Comparison of ENCODE assay signal across 8 cellular contexts in genomic region chr20:35743693-35744491, GRCh38. TPM values are rescaled to one million over a fixed set of nuclear protein-coding genes. Genes with fewer than 3 reads are reported as not detected.
A peak's percentile ranks its signal among the peaks of the same experiment; 100 is the strongest.
DNase-seq lines count a peak whose midpoint lies in the region; ATAC-seq, FAIRE-seq and TF ChIP-seq lines count a peak whose summit lies in the region.

No MANE protein-coding gene starts in this region.

- no peaks in the 10 kb centered on the region for H3K9me3 Mint-ChIP-seq in activated T-cell treated with anti-CD3 and anti-CD28 coated beads, Interleukin-2, amount 50 U/mL, for 4 hours
- H3K9me3 Mint-ChIP-seq in activated CD8-positive, alpha-beta T cell treated with anti-CD3 and anti-CD28 coated beads, Interleukin-2, amount 10 ng/mL, durations not matched to agents 7 days and 5 days (ENCODE audit: insufficient read depth): no peaks in the 10 kb centered on the region

- H3K27ac ChIP-seq in HepG2 (ENCODE audit: extremely low read length, insufficient read depth, low read length) (peak overlapping the region; percentile 96), thoracic aorta (peak overlapping the region; percentile 99 to 100)

- H3K4me2 ChIP-seq in HepG2 (ENCODE audit: low read depth, low read length): peak overlapping the region; percentile 89

- no peaks in the 10 kb centered on the region; a peak in 1 of 5 replicates for H3K27me3 ChIP-seq in HepG2 (ENCODE audit: control insufficient read depth in 1 of 2, insufficient read depth in 2 of 2, low read length in 2 of 2)
- H3K27me3 ChIP-seq in thoracic aorta (replicated peaks; ENCODE audit: insufficient read depth): no peaks in the 10 kb centered on the region

- peak overlapping the region; percentile 38 for H2AFZ ChIP-seq in HepG2 (ENCODE audit: low read length)

- no peak for FAIRE-seq in HepG2 (lab: Jason Lieb, UNC)

- H3K4me1 Mint-ChIP-seq in activated T-cell treated with anti-CD3 and anti-CD28 coated beads, Interleukin-2, amount 50 U/mL, for 4 hours (ENCODE audit: low read depth): peaks cover 28% of the 10 kb centered on the region
- H3K4me1 Mint-ChIP-seq in activated CD8-positive, alpha-beta T cell treated with anti-CD3 and anti-CD28 coated beads, Interleukin-2, amount 10 ng/mL, durations not matched to agents 7 days and 5 days (ENCODE audit: low read depth): peaks cover 29% of the 10 kb centered on the region

- intact Hi-C loops in HepG2 (cut with micrococcal nuclease; ENCODE audit: unreplicated experiment): loop anchor here (2.0 to 5.0 kb wide), 3 partner anchors 45 to 141 kb away; partner anchors contain the start of genes NFS1, ROMO1 and SPAG4

- H3K4me1 ChIP-seq in HepG2 (ENCODE audit: insufficient read depth, low read length) (peaks cover 33% of the 10 kb centered on the region), thoracic aorta (ENCODE audit: control insufficient read depth in 1 of 2, low read depth in 2 of 2) (peaks cover 24 to 25% of the 10 kb centered on the region in 2 donors)

- H4K20me1 ChIP-seq in HepG2 (ENCODE audit: insufficient read depth, low read length): peaks cover 28% of the 10 kb centered on the region

- peak overlapping the region; percentile 100 for H3K27ac Mint-ChIP-seq in activated CD8-positive, alpha-beta T cell treated with anti-CD3 and anti-CD28 coated beads, Interleukin-2, amount 10 ng/mL, durations not matched to agents 7 days and 5 days

- TF ChIP-seq CTCF in HepG2 (CRISPR knock-in tag; IDR thresholded peaks at IDR 0.05) (no peak), thoracic aorta (IDR thresholded peaks at IDR 0.05) (no peak), GM10266 (IDR thresholded peaks at IDR 0.05; ENCODE audit: control insufficient read depth, insufficient read depth, low read depth, missing control alignments) (no peak)

- peaks cover 42% of the 10 kb centered on the region for H3K79me2 ChIP-seq in HepG2 (ENCODE audit: insufficient read depth, low read length)

- H3K36me3 Mint-ChIP-seq in activated T-cell treated with anti-CD3 and anti-CD28 coated beads, Interleukin-2, amount 50 U/mL, for 4 hours (ENCODE audit: insufficient read depth): peaks cover 18% of the 10 kb centered on the region
- H3K36me3 Mint-ChIP-seq in activated CD8-positive, alpha-beta T cell treated with anti-CD3 and anti-CD28 coated beads, Interleukin-2, amount 10 ng/mL, durations not matched to agents 7 days and 5 days (ENCODE audit: low read depth): peaks cover 32% of the 10 kb centered on the region

- no peak for ATAC-seq in activated T-cell treated with anti-CD3 and anti-CD28 coated beads, Interleukin-2, amount 50 U/mL, for 4 hours
- ATAC-seq in activated CD8-positive, alpha-beta T cell treated with anti-CD3 and anti-CD28 coated beads, Interleukin-2, amount 10 ng/mL, durations not matched to agents 7 days and 5 days: no peak
- ATAC-seq in HepG2 (no peak), thoracic aorta (ENCODE audit: insufficient number of reproducible peaks, low FRiP score, low read depth) (no peak), HG02678 (IDR thresholded peaks at IDR 0.05; ENCODE audit: unreplicated experiment) (no peak), GM21526 (IDR thresholded peaks at IDR 0.05; ENCODE audit: low FRiP score, unreplicated experiment) (no peak)

- H3K9ac ChIP-seq in HepG2 (ENCODE audit: insufficient read depth, low read depth, low read length): peak overlapping the region; percentile 99

- TF ChIP-seq RAD21 in HepG2 (CRISPR knock-in tag; IDR thresholded peaks at IDR 0.05): no peak

- BruUV-seq in HepG2 (replicated peaks; lab: Mats Ljungman, UMichigan): no TSS peak

- no peaks in the 10 kb centered on the region for H3K27me3 Mint-ChIP-seq in activated T-cell treated with anti-CD3 and anti-CD28 coated beads, Interleukin-2, amount 50 U/mL, for 4 hours (ENCODE audit: low read depth)
- no peaks in the 10 kb centered on the region for H3K27me3 Mint-ChIP-seq in activated CD8-positive, alpha-beta T cell treated with anti-CD3 and anti-CD28 coated beads, Interleukin-2, amount 10 ng/mL, durations not matched to agents 7 days and 5 days (ENCODE audit: low read depth)

- 25% methylated on average over 15 of the region's 15 CpGs for WGBS in HepG2 (ENCODE audit: low lambda C conversion rate)

- TF ChIP-seq EP300 in HepG2 (IDR thresholded peaks at IDR 0.05; ENCODE audit: low read depth in 2 of 2, low read length in 2 of 2) (no peak), HepG2 (CRISPR knock-in tag; IDR thresholded peaks at IDR 0.05; ENCODE audit: borderline replicate concordance) (peak; percentile 25; the same call in 1 of the 2 replicates)

- no peak for DNase-seq in activated T-cell treated with anti-CD3 and anti-CD28 coated beads, Interleukin-2, amount 50 U/mL, for 4 hours
- DNase-seq in activated T-cell treated with anti-CD3 and anti-CD28 coated beads, Interleukin-2, amount 50 U/mL, for 1 hour: no peak
- peak; percentile 31 for DNase-seq in activated CD8-positive, alpha-beta T cell treated with anti-CD3 and anti-CD28 coated beads, Interleukin-2, amount 10 ng/mL, durations not matched to agents 7 days and 5 days
- DNase-seq in HepG2 (ENCODE audit: low spot score) (peak; percentile 79), thoracic aorta (ENCODE audit: low spot score) (no peak), GM10266 (ENCODE audit: extremely low spot score) (no peak)

- POLR2A ChIA-PET in activated CD8-positive, alpha-beta T cell treated with anti-CD3 and anti-CD28 coated beads, Interleukin-2, amount 10 ng/mL, durations not matched to agents 7 days and 5 days (lab: Charles Lee): interaction anchor here (0.6 to 8.4 kb wide), 14 partner anchors 11 to 1300 kb away, joined by 3 to 401 read pairs (median 14); partner anchors contain the start of genes CEP250, CPNE1, PHF20 and RBM12
- POLR2A ChIA-PET in HepG2 (lab: Yijun Ruan, JAX): interaction anchor here (0.8 to 8.6 kb wide), 28 partner anchors 11 to 395 kb away, joined by 3 to 461 read pairs (median 17); partner anchors contain the start of genes CEP250, CPNE1, ERGIC3 and NFS1

- H3K4me3 ChIP-seq in HepG2 (replicated peaks in 1 of 3; ENCODE audit: insufficient read depth in 1 of 3, low read depth in 2 of 3, low read length in 3 of 3) (peak overlapping the region; percentile 76 to 81 (median 77)), thoracic aorta (peak overlapping the region; percentile 99)

- H3K9me3 ChIP-seq in HepG2 (ENCODE audit: low read length) (no peaks in the 10 kb centered on the region), thoracic aorta (no peaks in the 10 kb centered on the region)

- CTCF ChIA-PET in activated CD8-positive, alpha-beta T cell treated with anti-CD3 and anti-CD28 coated beads, Interleukin-2, amount 10 ng/mL, durations not matched to agents 7 days and 5 days (lab: Charles Lee): interaction anchor here (0.9 to 4.0 kb wide), 9 partner anchors 11 to 210 kb away, joined by 3 to 48 read pairs (median 7); partner anchors contain the start of genes PHF20 and SCAND1
- CTCF ChIA-PET in HepG2 (lab: Yijun Ruan, JAX; ENCODE audit: low intra/inter-chr PET ratio, low total read pairs): no interaction called here

- H3K36me3 ChIP-seq in HepG2 (replicated peaks in 1 of 2; ENCODE audit: control insufficient read depth in 1 of 2, insufficient read depth in 2 of 2, low read length in 2 of 2): peaks cover 3 to 17% of the 10 kb centered on the region in 2 experiments; a peak in 4 of 5 replicates
- peaks cover 15% of the 10 kb centered on the region for H3K36me3 ChIP-seq in thoracic aorta

- peak in 1 of 2 experiments; percentile 34; a peak in 2 of 4 replicates for TF ChIP-seq POLR2A in HepG2 (IDR thresholded peaks at IDR 0.05; ENCODE audit: insufficient read depth in 1 of 2, low read depth in 2 of 2, low read length in 2 of 2)

- H3K4me3 Mint-ChIP-seq in activated T-cell treated with anti-CD3 and anti-CD28 coated beads, Interleukin-2, amount 50 U/mL, for 4 hours: peak overlapping the region; percentile 94
- peak overlapping the region; percentile 96 for H3K4me3 Mint-ChIP-seq in activated CD8-positive, alpha-beta T cell treated with anti-CD3 and anti-CD28 coated beads, Interleukin-2, amount 10 ng/mL, durations not matched to agents 7 days and 5 days

- in situ Hi-C loops in HepG2 (cut with HindIII; ENCODE audit: extremely low pct_ligation_motif_present, low pct_unique_long_range_greater_than_20kb): loop anchor here (5.0 kb wide), 1 partner anchor 138 kb away; no protein-coding TSS in a partner anchor

RNA-seq across cellular contexts. Expression of gene RBM39, which starts 1.8 kb away (rescaled TPM):
- total RNA-seq in activated T-cell treated with anti-CD3 and anti-CD28 coated beads, Interleukin-2, amount 50 U/mL, for 4 hours: 100 to 1,000 TPM; 336 to 375 (median 337) TPM
- 100 to 1,000 TPM; 333 to 358 TPM for total RNA-seq in activated CD8-positive, alpha-beta T cell treated with anti-CD3 and anti-CD28 coated beads, Interleukin-2, amount 10 ng/mL, durations not matched to agents 7 days and 5 days
- total RNA-seq in HepG2 (2016; rRNA removed; fragmentation: Illumina TruSeq; extraction: Trizol) (431 and 788 TPM in 2 replicates), thoracic aorta (100 to 1,000 TPM; 232 to 413 TPM)
- total RNA-seq in HepG2 (2016; cell fraction: cytosol; rRNA removed; fragmentation: Illumina TruSeq; extraction: Trizol; ENCODE audit: low read depth): 862 and 1,011 TPM in 2 replicates
- 445 and 791 TPM in 2 replicates for total RNA-seq in HepG2 (2016; cell fraction: insoluble cytoplasmic fraction; rRNA removed; fragmentation: Illumina TruSeq; extraction: Trizol)
- 352 and 417 TPM in 2 replicates for total RNA-seq in HepG2 (2016; cell fraction: membrane; rRNA removed; fragmentation: Illumina TruSeq; extraction: Trizol)
- total RNA-seq in HepG2 (2016; cell fraction: nucleus; rRNA removed; fragmentation: Illumina TruSeq; extraction: Trizol): 1,469 and 1,561 TPM in 2 replicates
- polyA plus RNA-seq in HepG2 (2011; rRNA removed): 859 and 920 TPM in 2 replicates
- 89.0 and 133 TPM in 2 replicates for polyA plus RNA-seq in HepG2 (2011; cell fraction: cytosol; rRNA removed)
- 3,125 and 3,321 TPM in 2 replicates for polyA plus RNA-seq in HepG2 (2011; cell fraction: nucleus; rRNA removed)
- polyA plus RNA-seq in HepG2 (2012): 867 and 961 TPM in 2 replicates
- 47.3 and 51.7 TPM in 2 replicates for polyA plus RNA-seq in HepG2 (2016; cell fraction: cytosol; fragmentation: Illumina TruSeq; extraction: Trizol; ENCODE audit: low read depth)
- polyA plus RNA-seq in HepG2 (2016; cell fraction: insoluble cytoplasmic fraction; fragmentation: Illumina TruSeq; extraction: Trizol; ENCODE audit: low read depth): 339 and 360 TPM in 2 replicates
- 79.3 and 86.7 TPM in 2 replicates for polyA plus RNA-seq in HepG2 (2016; cell fraction: membrane; fragmentation: Illumina TruSeq; extraction: Trizol; ENCODE audit: low read depth)
- polyA plus RNA-seq in HepG2 (2016; cell fraction: nucleus; fragmentation: Illumina TruSeq; extraction: Trizol; ENCODE audit: insufficient read depth, low read depth): 2,644 and 2,668 TPM in 2 replicates
- 166 and 263 TPM in 2 replicates for polyA minus RNA-seq in HepG2 (2011; rRNA and poly(A)+ RNA removed; ENCODE audit: low replicate concordance)
- 91.3 and 98.3 TPM in 2 replicates for polyA minus RNA-seq in HepG2 (2011; cell fraction: cytosol; rRNA and poly(A)+ RNA removed)
- 2,261 and 2,868 TPM in 2 replicates for polyA minus RNA-seq in HepG2 (2011; cell fraction: nucleus; rRNA and poly(A)+ RNA removed)

RNA-seq across cellular contexts. Expression of gene PHF20, which starts 27.9 kb away (rescaled TPM):
- total RNA-seq in activated T-cell treated with anti-CD3 and anti-CD28 coated beads, Interleukin-2, amount 50 U/mL, for 4 hours: 10 to 100 TPM; 47.7 to 59.4 (median 48.8) TPM
- total RNA-seq in activated CD8-positive, alpha-beta T cell treated with anti-CD3 and anti-CD28 coated beads, Interleukin-2, amount 10 ng/mL, durations not matched to agents 7 days and 5 days: 10 to 100 TPM; 53.6 to 61.5 TPM
- total RNA-seq in HepG2 (2016; rRNA removed; fragmentation: Illumina TruSeq; extraction: Trizol) (34.1 and 43.3 TPM in 2 replicates), thoracic aorta (10 to 100 TPM; 35.8 to 46.8 TPM)
- 56.7 and 61.5 TPM in 2 replicates for total RNA-seq in HepG2 (2016; cell fraction: cytosol; rRNA removed; fragmentation: Illumina TruSeq; extraction: Trizol; ENCODE audit: low read depth)
- total RNA-seq in HepG2 (2016; cell fraction: insoluble cytoplasmic fraction; rRNA removed; fragmentation: Illumina TruSeq; extraction: Trizol): 35.4 and 40.8 TPM in 2 replicates
- total RNA-seq in HepG2 (2016; cell fraction: membrane; rRNA removed; fragmentation: Illumina TruSeq; extraction: Trizol): 47.8 and 49.1 TPM in 2 replicates
- 37.0 and 43.8 TPM in 2 replicates for total RNA-seq in HepG2 (2016; cell fraction: nucleus; rRNA removed; fragmentation: Illumina TruSeq; extraction: Trizol)
- 18.5 and 22.8 TPM in 2 replicates for polyA plus RNA-seq in HepG2 (2011; rRNA removed)
- 21.6 and 23.5 TPM in 2 replicates for polyA plus RNA-seq in HepG2 (2011; cell fraction: cytosol; rRNA removed)
- polyA plus RNA-seq in HepG2 (2011; cell fraction: nucleus; rRNA removed): 14.7 and 18.5 TPM in 2 replicates
- polyA plus RNA-seq in HepG2 (2012): 36.8 and 41.9 TPM in 2 replicates
- polyA plus RNA-seq in HepG2 (2016; cell fraction: cytosol; fragmentation: Illumina TruSeq; extraction: Trizol; ENCODE audit: low read depth): 22.9 and 31.3 TPM in 2 replicates
- polyA plus RNA-seq in HepG2 (2016; cell fraction: insoluble cytoplasmic fraction; fragmentation: Illumina TruSeq; extraction: Trizol; ENCODE audit: low read depth): 32.6 and 36.2 TPM in 2 replicates
- 22.4 and 30.8 TPM in 2 replicates for polyA plus RNA-seq in HepG2 (2016; cell fraction: membrane; fragmentation: Illumina TruSeq; extraction: Trizol; ENCODE audit: low read depth)
- polyA plus RNA-seq in HepG2 (2016; cell fraction: nucleus; fragmentation: Illumina TruSeq; extraction: Trizol; ENCODE audit: insufficient read depth, low read depth): 23.9 and 28.8 TPM in 2 replicates
- polyA minus RNA-seq in HepG2 (2011; rRNA and poly(A)+ RNA removed; ENCODE audit: low replicate concordance): 44.9 and 77.1 TPM in 2 replicates
- 19.8 and 22.3 TPM in 2 replicates for polyA minus RNA-seq in HepG2 (2011; cell fraction: cytosol; rRNA and poly(A)+ RNA removed)
- 53.6 and 69.2 TPM in 2 replicates for polyA minus RNA-seq in HepG2 (2011; cell fraction: nucleus; rRNA and poly(A)+ RNA removed)

RNA-seq across cellular contexts. Expression of gene ROMO1, which starts 44.7 kb away (rescaled TPM):
- total RNA-seq in activated T-cell treated with anti-CD3 and anti-CD28 coated beads, Interleukin-2, amount 50 U/mL, for 4 hours: 100 to 1,000 TPM; 160 to 171 (median 171) TPM
- total RNA-seq in activated CD8-positive, alpha-beta T cell treated with anti-CD3 and anti-CD28 coated beads, Interleukin-2, amount 10 ng/mL, durations not matched to agents 7 days and 5 days: 100 to 1,000 TPM; 134 to 143 TPM
- total RNA-seq in HepG2 (2016; rRNA removed; fragmentation: Illumina TruSeq; extraction: Trizol) (636 and 726 TPM in 2 replicates), thoracic aorta (100 to 1,000 TPM; 196 to 243 TPM)
- total RNA-seq in HepG2 (2016; cell fraction: cytosol; rRNA removed; fragmentation: Illumina TruSeq; extraction: Trizol; ENCODE audit: low read depth): 328 and 530 TPM in 2 replicates
- 687 and 846 TPM in 2 replicates for total RNA-seq in HepG2 (2016; cell fraction: insoluble cytoplasmic fraction; rRNA removed; fragmentation: Illumina TruSeq; extraction: Trizol)
- 460 and 632 TPM in 2 replicates for total RNA-seq in HepG2 (2016; cell fraction: membrane; rRNA removed; fragmentation: Illumina TruSeq; extraction: Trizol)
- 223 and 226 TPM in 2 replicates for total RNA-seq in HepG2 (2016; cell fraction: nucleus; rRNA removed; fragmentation: Illumina TruSeq; extraction: Trizol)
- polyA plus RNA-seq in HepG2 (2011; rRNA removed): 688 and 755 TPM in 2 replicates
- 1,254 and 1,646 TPM in 2 replicates for polyA plus RNA-seq in HepG2 (2011; cell fraction: cytosol; rRNA removed)
- 503 and 546 TPM in 2 replicates for polyA plus RNA-seq in HepG2 (2011; cell fraction: nucleus; rRNA removed)
- polyA plus RNA-seq in HepG2 (2012): 282 and 451 TPM in 2 replicates
- polyA plus RNA-seq in HepG2 (2016; cell fraction: cytosol; fragmentation: Illumina TruSeq; extraction: Trizol; ENCODE audit: low read depth): 292 and 453 TPM in 2 replicates
- polyA plus RNA-seq in HepG2 (2016; cell fraction: insoluble cytoplasmic fraction; fragmentation: Illumina TruSeq; extraction: Trizol; ENCODE audit: low read depth): 479 and 541 TPM in 2 replicates
- 317 and 387 TPM in 2 replicates for polyA plus RNA-seq in HepG2 (2016; cell fraction: membrane; fragmentation: Illumina TruSeq; extraction: Trizol; ENCODE audit: low read depth)
- polyA plus RNA-seq in HepG2 (2016; cell fraction: nucleus; fragmentation: Illumina TruSeq; extraction: Trizol; ENCODE audit: insufficient read depth, low read depth): 282 and 344 TPM in 2 replicates
- 60.0 and 169 TPM in 2 replicates for polyA minus RNA-seq in HepG2 (2011; rRNA and poly(A)+ RNA removed; ENCODE audit: low replicate concordance)
- 79.8 and 108 TPM in 2 replicates for polyA minus RNA-seq in HepG2 (2011; cell fraction: cytosol; rRNA and poly(A)+ RNA removed)
- 30.8 and 37.7 TPM in 2 replicates for polyA minus RNA-seq in HepG2 (2011; cell fraction: nucleus; rRNA and poly(A)+ RNA removed)

RNA-seq across cellular contexts. Expression of gene NFS1, which starts 44.7 kb away (rescaled TPM):
- 10 to 100 TPM; 29.0 to 39.4 (median 38.4) TPM for total RNA-seq in activated T-cell treated with anti-CD3 and anti-CD28 coated beads, Interleukin-2, amount 50 U/mL, for 4 hours
- 10 to 100 TPM; 32.7 to 34.7 TPM for total RNA-seq in activated CD8-positive, alpha-beta T cell treated with anti-CD3 and anti-CD28 coated beads, Interleukin-2, amount 10 ng/mL, durations not matched to agents 7 days and 5 days
- total RNA-seq in HepG2 (2016; rRNA removed; fragmentation: Illumina TruSeq; extraction: Trizol) (88.1 and 94.4 TPM in 2 replicates), thoracic aorta (10 to 100 TPM; 11.5 to 19.4 TPM)
- total RNA-seq in HepG2 (2016; cell fraction: cytosol; rRNA removed; fragmentation: Illumina TruSeq; extraction: Trizol; ENCODE audit: low read depth): 7.6 and 8.7 TPM in 2 replicates
- total RNA-seq in HepG2 (2016; cell fraction: insoluble cytoplasmic fraction; rRNA removed; fragmentation: Illumina TruSeq; extraction: Trizol): 82.1 and 92.4 TPM in 2 replicates
- 25.4 and 28.4 TPM in 2 replicates for total RNA-seq in HepG2 (2016; cell fraction: membrane; rRNA removed; fragmentation: Illumina TruSeq; extraction: Trizol)
- 45.9 and 47.9 TPM in 2 replicates for total RNA-seq in HepG2 (2016; cell fraction: nucleus; rRNA removed; fragmentation: Illumina TruSeq; extraction: Trizol)
- 61.8 and 65.9 TPM in 2 replicates for polyA plus RNA-seq in HepG2 (2011; rRNA removed)
- 56.2 and 69.5 TPM in 2 replicates for polyA plus RNA-seq in HepG2 (2011; cell fraction: cytosol; rRNA removed)
- 70.7 and 72.8 TPM in 2 replicates for polyA plus RNA-seq in HepG2 (2011; cell fraction: nucleus; rRNA removed)
- polyA plus RNA-seq in HepG2 (2012): 36.7 and 39.1 TPM in 2 replicates
- 6.5 and 6.6 TPM in 2 replicates for polyA plus RNA-seq in HepG2 (2016; cell fraction: cytosol; fragmentation: Illumina TruSeq; extraction: Trizol; ENCODE audit: low read depth)
- polyA plus RNA-seq in HepG2 (2016; cell fraction: insoluble cytoplasmic fraction; fragmentation: Illumina TruSeq; extraction: Trizol; ENCODE audit: low read depth): 86.7 and 90.3 TPM in 2 replicates
- polyA plus RNA-seq in HepG2 (2016; cell fraction: membrane; fragmentation: Illumina TruSeq; extraction: Trizol; ENCODE audit: low read depth): 16.6 and 16.9 TPM in 2 replicates
- 69.1 and 70.6 TPM in 2 replicates for polyA plus RNA-seq in HepG2 (2016; cell fraction: nucleus; fragmentation: Illumina TruSeq; extraction: Trizol; ENCODE audit: insufficient read depth, low read depth)
- 67.9 and 114 TPM in 2 replicates for polyA minus RNA-seq in HepG2 (2011; rRNA and poly(A)+ RNA removed; ENCODE audit: low replicate concordance)
- polyA minus RNA-seq in HepG2 (2011; cell fraction: cytosol; rRNA and poly(A)+ RNA removed): 23.0 and 27.1 TPM in 2 replicates
- 20.9 and 23.7 TPM in 2 replicates for polyA minus RNA-seq in HepG2 (2011; cell fraction: nucleus; rRNA and poly(A)+ RNA removed)

Comparison
In these comparisons a context has a peak if more than half of its experiments do, and no peak if none do; other contexts are left out.
1. DNase-seq: peak in activated CD8-positive, alpha-beta T cell treated with anti-CD3 and anti-CD28 coated beads, Interleukin-2, amount 10 ng/mL, durations not matched to agents 7 days and 5 days (single experiment) and HepG2 (single experiment); none in activated T-cell treated with anti-CD3 and anti-CD28 coated beads, Interleukin-2, amount 50 U/mL, for 4 hours (single experiment), activated T-cell treated with anti-CD3 and anti-CD28 coated beads, Interleukin-2, amount 50 U/mL, for 1 hour (single experiment), thoracic aorta (single experiment) and GM10266 (single experiment).